In genomic region chr20:4959582-4959981, GRCh38 we compare ENCODE assay signal across 22 cellular contexts. TPM values are rescaled to one million over a fixed set of nuclear protein-coding genes. Genes with fewer than 3 reads are reported as not detected.
DNase-seq lines count a peak whose midpoint lies in the region; ATAC-seq and TF ChIP-seq lines count a peak whose summit lies in the region.
"Had no signal": no experiment of that assay in that cellular context is flagged by ENCODE, and none has a peak within 500 bp of the region (broad histone marks: within the 10 kb centered on the region; RNA-seq: fewer than 3 reads in every experiment).

No MANE protein-coding gene starts in this region.

- intact Hi-C loops in spleen (cut with DNase I; ENCODE audit: low total_unique reads) = loop anchor here (5.0 kb wide), 1 partner anchor 138 kb away; no protein-coding TSS in a partner anchor

- no peaks in the 10 kb centered on the region for H3K27me3 ChIP-seq in RWPE2 (ENCODE audit: insufficient read depth, poor library complexity, severe bottlenecking)
- no peaks in the 10 kb centered on the region for H3K27me3 ChIP-seq in spleen (replicated peaks in 1 of 7)
- H3K27me3 ChIP-seq: SJCRH30, upper lobe of left lung had no signal

- H3K36me3 ChIP-seq in RWPE2 (ENCODE audit: low read depth) (no peaks in the 10 kb centered on the region), spleen (peaks cover 0 to 7% (median 0%) of the 10 kb centered on the region in 6 donors)
- H3K36me3 ChIP-seq: SJCRH30, upper lobe of left lung had no signal

- TF ChIP-seq POLR2A in spleen (IDR thresholded peaks at IDR 0.05) = no peak

- H3K27ac ChIP-seq in RWPE2 (ENCODE audit: poor library complexity, severe bottlenecking) (no peak overlapping the region), spleen (no peak overlapping the region)
- H3K27ac ChIP-seq: KMS-11, SJCRH30, upper lobe of left lung had no signal

- H3K9me3 ChIP-seq in RWPE2 (ENCODE audit: severe bottlenecking) = no peaks in the 10 kb centered on the region
- H3K9me3 ChIP-seq in spleen = no peaks in the 10 kb centered on the region
- H3K9me3 ChIP-seq: SJCRH30, upper lobe of left lung had no signal

- TF ChIP-seq CTCF in RWPE2 (IDR thresholded peaks at IDR 0.05; ENCODE audit: poor library complexity, severe bottlenecking) (no peak), spleen (IDR thresholded peaks at IDR 0.05 in 8 of 11, conservative IDR thresholded peaks at IDR 0.05 in 3 of 11) (no peak)

- 85 to 94% (median 89%) methylated on average over 7 of the region's 7 CpGs for WGBS in spleen, 5 donors

- DNase-seq in A172 (ENCODE audit: low spot score) (peak; percentile 49), HT1080 (ENCODE audit: low read depth) (peak; percentile 28), RWPE2 (ENCODE audit: low spot score) (no peak), iris pigment epithelial cell (ENCODE audit: low read depth) (peak; percentile 78), spleen (no peak), DMS 273 treated with DMSO at 0.1 percent for 48 hours (lab: John Stamatoyannopoulos, UW) (no peak), T-helper 2 cell (no peak)
- DNase-seq: activated CD4-positive, alpha-beta memory T cell treated with anti-CD3 and anti-CD28 coated beads, Interleukin-2, amount 10 ng/mL, durations not matched to agents 7 days and 5 days; activated CD4-positive, CD25-positive, alpha-beta regulatory T cell; activated T-cell treated with anti-CD3 and anti-CD28 coated beads for 4 hours; aorta; C1 segment of cervical spinal cord; foreskin melanocyte; hippocampal formation; NCI-H1417 treated with DMSO at 0.1 percent for 48 hours; NCI-H524 treated with DMSO at 0.1 percent for 48 hours; SJCRH30; small intestine; stimulated activated CD4-positive, alpha-beta T cell treated with anti-CD3 and anti-CD28 coated beads, Interleukin-4, amount 100 ng/mL, for 24 hours; upper lobe of left lung had no signal

- no peak overlapping the region for H3K4me3 ChIP-seq in RWPE2 (ENCODE audit: severe bottlenecking)
- no peak overlapping the region for H3K4me3 ChIP-seq in spleen
- H3K4me3 ChIP-seq: SJCRH30, upper lobe of left lung had no signal

- ATAC-seq in RWPE2 (ENCODE audit: low read depth) (peak; percentile 10; the same call in 1 of the 3 replicates), HG02884 (IDR thresholded peaks at IDR 0.05; ENCODE audit: unreplicated experiment) (no peak)

- H3K4me1 ChIP-seq in RWPE2 (ENCODE audit: insufficient read depth, poor library complexity, severe bottlenecking) (peaks cover 9% of the 10 kb centered on the region), spleen (peaks cover 0 to 54% (median 24%) of the 10 kb centered on the region in 6 donors)
- H3K4me1 ChIP-seq: SJCRH30 had no signal

RNA-seq across cellular contexts. Expression of gene SLC23A2, which starts 41.7 kb away (rescaled TPM):
- total RNA-seq in A172 (2014; rRNA removed; shearing (Covaris generic)) = 22.9 and 25.6 TPM in 2 replicates
- 18.0 and 21.1 TPM in 2 replicates for total RNA-seq in HT1080 (2014; rRNA removed; shearing (Covaris generic))
- polyA plus RNA-seq in HT1080 (2015; cell fraction: cytosol; rRNA removed) = 15.8 and 19.8 TPM in 2 replicates
- polyA plus RNA-seq in HT1080 (2015; cell fraction: nucleus; rRNA removed) = 45.4 and 47.1 TPM in 2 replicates
- 10 to 100 TPM; 35.7 to 72.0 (median 50.0) TPM for total RNA-seq in spleen
- 10 to 100 TPM in 2 of 3 donors, 1 to 10 TPM in 1; 5.1 to 10.4 (median 10.4) TPM for polyA plus RNA-seq in spleen

Comparison
In these comparisons a context has a peak if more than half of its experiments do, and no peak if none do; other contexts are left out.
1. DNase-seq: peak in A172 (single experiment), HT1080 (single experiment) and iris pigment epithelial cell (single experiment); none in RWPE2 (single experiment), spleen (single experiment), DMS 273 treated with DMSO at 0.1 percent for 48 hours (single experiment) and T-helper 2 cell (0 of 5).